1 cellular context compared by ENCODE assay signal in the genomic region with DNA sequence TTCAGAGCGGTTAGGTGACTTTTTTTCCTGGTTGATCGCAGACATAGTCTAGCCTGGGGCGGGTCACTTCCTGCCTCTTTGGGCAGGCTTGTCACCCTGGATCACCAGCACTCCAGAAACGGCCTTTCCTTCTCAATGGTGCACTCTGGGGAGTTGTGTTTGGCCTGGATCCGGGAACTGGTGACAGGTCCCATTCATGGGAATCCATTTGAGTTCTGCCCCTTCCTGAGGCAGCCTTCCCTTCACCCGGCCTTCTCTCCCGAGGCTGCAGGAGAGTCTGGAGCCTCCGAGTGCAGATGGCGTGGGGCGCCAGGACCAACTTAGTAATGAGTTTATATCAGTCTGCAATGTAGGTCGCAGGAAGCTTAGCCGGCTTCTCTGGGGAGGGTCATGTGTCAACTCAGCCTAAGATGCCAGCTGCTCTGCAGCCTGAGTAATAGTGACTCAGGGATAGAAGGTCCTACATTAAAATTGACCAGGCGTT.
TF ChIP-seq lines count a peak whose summit lies in the region.

No MANE protein-coding gene starts in this region.

TF ChIP-seq in endothelial cell of umbilical vein, 7 proteins besides CTCF, POLR2A, EP300 and RAD21:
- TF ChIP-seq FOS (IDR thresholded peaks at IDR 0.05; ENCODE audit: borderline replicate concordance, insufficient read depth, low read length) (peak; percentile 45), EZH2 (IDR thresholded peaks at IDR 0.05; ENCODE audit: borderline replicate concordance, low read depth, low read length, severe bottlenecking) (no peak), GATA2 (IDR thresholded peaks at IDR 0.05; ENCODE audit: insufficient read depth, insufficient read length, low read depth, low read length) (no peak), POLR2AphosphoS5 (IDR thresholded peaks at IDR 0.05; ENCODE audit: insufficient read depth, low read depth, low read length) (no peak), MYC (IDR thresholded peaks at IDR 0.05; ENCODE audit: low read depth, low read length) (no peak), JUN (IDR thresholded peaks at IDR 0.05; ENCODE audit: borderline replicate concordance, insufficient read depth, insufficient read length, low read depth) (peak; percentile 13)
- TF ChIP-seq, protein P1, sequence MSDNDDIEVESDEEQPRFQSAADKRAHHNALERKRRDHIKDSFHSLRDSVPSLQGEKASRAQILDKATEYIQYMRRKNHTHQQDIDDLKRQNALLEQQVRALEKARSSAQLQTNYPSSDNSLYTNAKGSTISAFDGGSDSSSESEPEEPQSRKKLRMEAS (IDR thresholded peaks at IDR 0.05; ENCODE audit: insufficient read depth, insufficient read length): no peak
TF ChIP-seq in endothelial cell of umbilical vein: peak in this region for 2.
